8 cellular contexts compared by ENCODE assay signal in genomic region chr17:36601303-36602029, GRCh38. TPM values are rescaled to one million over a fixed set of nuclear protein-coding genes. Genes with fewer than 3 reads are reported as not detected.
DNase-seq lines count a peak whose midpoint lies in the region; ATAC-seq lines count a peak whose summit lies in the region.

MRM1 (plus strand) TSS chr17:36601583; CDS start chr17:36601811, 228 bp downstream.

- no peaks in the 10 kb centered on the region for H3K27me3 ChIP-seq in Karpas-422 (ENCODE audit: low read length)

- H4K20me1 ChIP-seq in Karpas-422 (ENCODE audit: insufficient read depth, low read depth, low read length), result no peaks in the 10 kb centered on the region

- H2AFZ ChIP-seq in Karpas-422 (ENCODE audit: low read length), result no peak within 1 kb of the TSS; the same call in 1 of the 2 replicates

- peaks cover 20% of the 10 kb centered on the region for H3K36me3 Mint-ChIP-seq in activated T-helper 17 cell treated with anti-CD3 and anti-CD28 coated beads, Interleukin-2, amount 50 U/mL, for 72 hours (ENCODE audit: low read depth)
- H3K36me3 Mint-ChIP-seq in natural killer cell treated with Interleukin-12 subunit alpha and Interleukin-12 subunit beta and Interleukin-15 and Interleukin-18, amount 100 ng/mL, for 72 hours, result peaks cover 6% of the 10 kb centered on the region

- peak within 1 kb of the TSS; percentile 89 for H3K4me3 Mint-ChIP-seq in activated T-helper 17 cell treated with anti-CD3 and anti-CD28 coated beads, Interleukin-2, amount 50 U/mL, for 72 hours
- H3K4me3 Mint-ChIP-seq in natural killer cell treated with Interleukin-12 subunit alpha and Interleukin-12 subunit beta and Interleukin-15 and Interleukin-18, amount 100 ng/mL, for 72 hours, result peak within 1 kb of the TSS; percentile 87

- H3K9me3 Mint-ChIP-seq in activated T-helper 17 cell treated with anti-CD3 and anti-CD28 coated beads, Interleukin-2, amount 50 U/mL, for 72 hours, result no peaks in the 10 kb centered on the region
- H3K9me3 Mint-ChIP-seq in natural killer cell treated with Interleukin-12 subunit alpha and Interleukin-12 subunit beta and Interleukin-15 and Interleukin-18, amount 100 ng/mL, for 72 hours, result no peaks in the 10 kb centered on the region

- peak within 1 kb of the TSS; percentile 68 for H3K27ac ChIP-seq in Karpas-422 (ENCODE audit: low read length)

- H3K79me2 ChIP-seq in Karpas-422 (ENCODE audit: low read length), result peaks cover 50% of the 10 kb centered on the region

- no peaks in the 10 kb centered on the region for H3K9me3 ChIP-seq in Karpas-422 (ENCODE audit: low read length)

- peak within 1 kb of the TSS; percentile 97 for H3K27ac Mint-ChIP-seq in activated T-helper 17 cell treated with anti-CD3 and anti-CD28 coated beads, Interleukin-2, amount 50 U/mL, for 72 hours
- peak within 1 kb of the TSS; percentile 80 to 85 for H3K27ac Mint-ChIP-seq in natural killer cell treated with Interleukin-12 subunit alpha and Interleukin-12 subunit beta and Interleukin-15 and Interleukin-18, amount 100 ng/mL, for 72 hours

- peaks cover 27% of the 10 kb centered on the region for H3K4me1 ChIP-seq in Karpas-422 (ENCODE audit: low read length)

- H3K9ac ChIP-seq in Karpas-422 (ENCODE audit: low read length), result peak within 1 kb of the TSS; percentile 97

- H3K4me1 Mint-ChIP-seq in activated T-helper 17 cell treated with anti-CD3 and anti-CD28 coated beads, Interleukin-2, amount 50 U/mL, for 72 hours, result peaks cover 28% of the 10 kb centered on the region
- peaks cover 34 to 38% of the 10 kb centered on the region in 2 donors for H3K4me1 Mint-ChIP-seq in natural killer cell treated with Interleukin-12 subunit alpha and Interleukin-12 subunit beta and Interleukin-15 and Interleukin-18, amount 100 ng/mL, for 72 hours (ENCODE audit: low read depth in 2 of 2)

- H3K4me3 ChIP-seq in Karpas-422 (ENCODE audit: low read length), result peak within 1 kb of the TSS; percentile 82

- H3K4me2 ChIP-seq in Karpas-422 (ENCODE audit: low read depth, low read length, poor library complexity, severe bottlenecking), result peak within 1 kb of the TSS; percentile 88

- peak; percentile 62 for ATAC-seq in GM21717 (IDR thresholded peaks at IDR 0.05; ENCODE audit: unreplicated experiment)
- peak; percentile 91 for ATAC-seq in activated T-helper 17 cell treated with anti-CD3 and anti-CD28 coated beads, Interleukin-2, amount 50 U/mL, for 72 hours (replicated peaks)
- ATAC-seq in natural killer cell treated with Interleukin-12 subunit alpha and Interleukin-12 subunit beta and Interleukin-15 and Interleukin-18, amount 100 ng/mL, for 72 hours, result peak; percentile 94 to 96

- DNase-seq in DMS79 (lab: John Stamatoyannopoulos, UW) (peak; percentile 74), Karpas-422 (peak; percentile 97), RPMI8226 (peak; percentile 96), fibroblast of peridontal ligament (ENCODE audit: extremely low read depth) (peak; percentile 80)
- DNase-seq in natural killer cell treated with Interleukin-12 subunit alpha and Interleukin-12 subunit beta and Interleukin-15 and Interleukin-18, amount 100 ng/mL, for 72 hours (ENCODE audit: low spot score), result peak; percentile 96
- peak; percentile 57 to 85 (median 80) for DNase-seq in stimulated activated naive CD4-positive, alpha-beta T cell (lab: John Stamatoyannopoulos, UW)

- H3K27me3 Mint-ChIP-seq in activated T-helper 17 cell treated with anti-CD3 and anti-CD28 coated beads, Interleukin-2, amount 50 U/mL, for 72 hours, result no peaks in the 10 kb centered on the region
- no peaks in the 10 kb centered on the region for H3K27me3 Mint-ChIP-seq in natural killer cell treated with Interleukin-12 subunit alpha and Interleukin-12 subunit beta and Interleukin-15 and Interleukin-18, amount 100 ng/mL, for 72 hours

- peaks cover 6% of the 10 kb centered on the region; the same call in 1 of the 2 replicates for H3K36me3 ChIP-seq in Karpas-422 (ENCODE audit: insufficient read depth, low read length)

- H3K9me2 ChIP-seq in Karpas-422 (replicated peaks; ENCODE audit: insufficient read depth, low read length), result no peaks in the 10 kb centered on the region

RNA-seq across cellular contexts. Expression of gene MRM1, which starts in this region (rescaled TPM):
- 11.7 and 18.0 TPM in 2 replicates for total RNA-seq in Karpas-422 (2014; rRNA removed; shearing (Covaris generic); ENCODE audit: low replicate concordance)
- 10 to 100 TPM; 11.3 to 18.2 TPM for total RNA-seq in activated T-helper 17 cell treated with anti-CD3 and anti-CD28 coated beads, Interleukin-2, amount 50 U/mL, for 72 hours
- total RNA-seq in natural killer cell treated with Interleukin-12 subunit alpha and Interleukin-12 subunit beta and Interleukin-15 and Interleukin-18, amount 100 ng/mL, for 72 hours, result 10 to 100 TPM; 10.5 to 22.6 TPM

Comparison
In these comparisons a context has a peak if more than half of its experiments do, and no peak if none do; other contexts are left out.
1. Peak in every context shown above with its lines: DNase-seq, ATAC-seq, H3K4me3 ChIP-seq and H3K27ac ChIP-seq.